Comparison of ENCODE assay signal across 15 cellular contexts in the genomic region with DNA sequence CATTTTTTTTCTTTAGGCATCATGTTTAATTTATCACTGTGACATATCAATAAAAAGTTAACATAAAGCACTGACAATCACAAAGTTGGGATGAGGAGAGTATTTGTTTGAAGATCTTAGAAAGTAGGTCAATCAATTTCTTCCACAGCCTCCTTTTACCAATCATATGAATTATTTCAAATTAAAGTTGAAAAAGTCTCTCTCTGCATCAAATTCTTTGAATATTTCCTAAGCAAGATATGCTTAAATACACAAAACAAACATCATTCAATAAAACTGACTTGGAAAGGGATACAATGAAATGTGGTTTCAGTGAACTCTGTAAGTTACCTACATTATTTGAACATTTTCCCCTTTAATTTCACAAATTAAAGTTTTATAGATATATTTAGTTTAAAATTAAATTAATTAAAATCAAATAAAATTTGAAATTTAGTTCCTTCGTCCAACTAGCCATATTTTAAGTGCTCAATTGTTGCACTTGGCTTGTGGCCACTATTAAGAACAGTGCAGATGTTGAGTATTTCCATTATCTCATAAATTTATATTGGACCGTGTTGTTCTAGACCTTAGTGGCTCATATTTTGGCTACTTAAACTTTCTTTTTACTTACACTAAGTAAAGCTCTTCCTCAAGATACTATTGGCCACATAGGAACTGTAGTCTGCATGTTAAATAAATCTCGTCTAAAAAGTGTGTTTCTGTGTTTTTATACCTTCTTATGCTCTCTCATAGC.
DNase-seq lines count a peak whose midpoint lies in the region; TF ChIP-seq lines count a peak whose summit lies in the region.
"Had no signal": no experiment of that assay in that cellular context is flagged by ENCODE, and none has a peak within 500 bp of the region (broad histone marks: within the 10 kb centered on the region; RNA-seq: fewer than 3 reads in every experiment).

No MANE protein-coding gene starts in this region.

- no peak overlapping the region for H4K91ac ChIP-seq in trophoblast cell (ENCODE audit: low read depth, low read length)

- H3K9me3 ChIP-seq in hepatocyte (ENCODE audit: low read depth) (peaks cover 15% of the 10 kb centered on the region), smooth muscle cell (replicated peaks; ENCODE audit: low read depth) (peaks cover 14% of the 10 kb centered on the region), trophoblast cell (ENCODE audit: insufficient read depth, low read depth, low read length) (no peaks in the 10 kb centered on the region)

- no peak overlapping the region for H2BK12ac ChIP-seq in trophoblast cell (ENCODE audit: low read length)

- no peak overlapping the region for H4K8ac ChIP-seq in trophoblast cell (ENCODE audit: low read depth, low read length)

- no peak overlapping the region for H3K27ac ChIP-seq in hepatocyte
- H3K27ac ChIP-seq in smooth muscle cell (ENCODE audit: low read depth) = peak overlapping the region; percentile 92
- H3K27ac ChIP-seq in trophoblast cell (ENCODE audit: low read depth, low read length) = no peak overlapping the region
- H3K27ac ChIP-seq: C4-2B, SJCRH30 had no signal

- H3F3A ChIP-seq in smooth muscle cell (ENCODE audit: low read depth) = peaks cover 2% of the 10 kb centered on the region

- H2AK5ac ChIP-seq in trophoblast cell (ENCODE audit: low read length) = no peak overlapping the region

- H3K4me2 ChIP-seq in hepatocyte = peak overlapping the region; percentile 52
- H3K4me2 ChIP-seq in smooth muscle cell = peak overlapping the region; percentile 79
- no peak overlapping the region for H3K4me2 ChIP-seq in trophoblast cell (ENCODE audit: low read length)

- no peak overlapping the region for H3K23ac ChIP-seq in trophoblast cell (ENCODE audit: low read length)

- no peaks in the 10 kb centered on the region for H3K9me2 ChIP-seq in hepatocyte (replicated peaks; ENCODE audit: insufficient read depth)

- WGBS in hepatocyte (ENCODE audit: low lambda C conversion rate, missing lambda C conversion rate) = 67% methylated on average over 3 of the region's 3 CpGs
- WGBS in smooth muscle cell (ENCODE audit: low lambda C conversion rate) = 47% methylated on average over 3 of the region's 3 CpGs
- no CpG with 5 or more reads among the region's 3 CpGs for WGBS in trophoblast cell (ENCODE audit: extremely low coverage, insufficient coverage, insufficient read length)

- no peaks in the 10 kb centered on the region for H3K79me2 ChIP-seq in hepatocyte
- no peaks in the 10 kb centered on the region for H3K79me2 ChIP-seq in smooth muscle cell (ENCODE audit: low read depth)
- H3K79me2 ChIP-seq in trophoblast cell (ENCODE audit: control insufficient read depth, insufficient read depth, low read length, poor library complexity) = no peaks in the 10 kb centered on the region

- DNase-seq in M059J (ENCODE audit: low read depth) (peak; percentile 1), astrocyte of the hippocampus (ENCODE audit: low read depth, low spot score) (peak; percentile 12), hepatocyte (ENCODE audit: low spot score) (no peak), smooth muscle cell (lab: John Stamatoyannopoulos, UW; ENCODE audit: unreplicated experiment) (no peak), SKM-1 (lab: John Stamatoyannopoulos, UW; ENCODE audit: unreplicated experiment) (no peak), NCI-H146 (lab: John Stamatoyannopoulos, UW) (no peak), trophoblast cell (no peak)
- DNase-seq: AML-193, DMS79 treated with DMSO at 0.1 percent for 48 hours, KBM-7, MV-4-11, NCI-H187 treated with DMSO at 0.1 percent for 48 hours, NCI-H524 treated with DMSO at 0.1 percent for 48 hours, SJCRH30 had no signal

- H2BK120ac ChIP-seq in trophoblast cell (ENCODE audit: insufficient read depth, low read length, poor library complexity) = no peak overlapping the region

- H2BK5ac ChIP-seq in trophoblast cell (ENCODE audit: low read depth, low read length, poor library complexity) = no peak overlapping the region

- H3K18ac ChIP-seq in trophoblast cell (ENCODE audit: low read length) = no peak overlapping the region

- no peaks in the 10 kb centered on the region for H3K36me3 ChIP-seq in hepatocyte (replicated peaks; ENCODE audit: insufficient read depth, low read depth)
- H3K36me3 ChIP-seq in smooth muscle cell (ENCODE audit: low read depth) = peaks cover 16% of the 10 kb centered on the region
- H3K36me3 ChIP-seq in trophoblast cell (ENCODE audit: control insufficient read depth in 1 of 2, insufficient read depth in 2 of 2, low read length in 2 of 2) = no peaks in the 10 kb centered on the region
- H3K36me3 ChIP-seq: SJCRH30 had no signal

- no peaks in the 10 kb centered on the region for H4K20me1 ChIP-seq in hepatocyte (ENCODE audit: insufficient read depth, poor library complexity, severe bottlenecking)
- no peaks in the 10 kb centered on the region for H4K20me1 ChIP-seq in smooth muscle cell (ENCODE audit: low read depth)

- H3K4me3 ChIP-seq in hepatocyte (no peak overlapping the region), smooth muscle cell (peak overlapping the region; percentile 9), trophoblast cell (ENCODE audit: low read depth, low read length) (no peak overlapping the region)
- H3K4me3 ChIP-seq: SJCRH30 had no signal

- TF ChIP-seq CTCF in hepatocyte (IDR thresholded peaks at IDR 0.05; ENCODE audit: poor library complexity) (no peak), smooth muscle cell (IDR thresholded peaks at IDR 0.05; ENCODE audit: borderline replicate concordance, insufficient read depth, poor library complexity, severe bottlenecking) (no peak)

- no peak overlapping the region for H3K14ac ChIP-seq in trophoblast cell (ENCODE audit: low read length)

- no peaks in the 10 kb centered on the region for H3K27me3 ChIP-seq in hepatocyte
- H3K27me3 ChIP-seq in smooth muscle cell (ENCODE audit: low read depth) = no peaks in the 10 kb centered on the region
- H3K27me3 ChIP-seq in trophoblast cell (ENCODE audit: insufficient read depth, low read length) = no peaks in the 10 kb centered on the region
- H3K27me3 ChIP-seq: SJCRH30 had no signal

- H3K9ac ChIP-seq in smooth muscle cell (ENCODE audit: low read depth) (peak overlapping the region; percentile 29), trophoblast cell (ENCODE audit: low read length) (no peak overlapping the region)

- no peak overlapping the region for H4K12ac ChIP-seq in trophoblast cell (ENCODE audit: low read depth, low read length)

- H3K4me1 ChIP-seq in hepatocyte (ENCODE audit: insufficient read depth) = peaks cover 11% of the 10 kb centered on the region
- peaks cover 9% of the 10 kb centered on the region for H3K4me1 ChIP-seq in smooth muscle cell (ENCODE audit: low read depth)
- no peaks in the 10 kb centered on the region for H3K4me1 ChIP-seq in trophoblast cell (ENCODE audit: control insufficient read depth in 1 of 2, insufficient read depth in 2 of 2, low read length in 2 of 2)
- H3K4me1 ChIP-seq: SJCRH30 had no signal

- H2AFZ ChIP-seq in hepatocyte (no peak overlapping the region), smooth muscle cell (ENCODE audit: low read depth) (no peak overlapping the region), trophoblast cell (ENCODE audit: insufficient read depth, low read length, poor library complexity) (no peak overlapping the region)

- H3K79me1 ChIP-seq in trophoblast cell (ENCODE audit: low read length) = no peaks in the 10 kb centered on the region

- no peak overlapping the region for H3K4ac ChIP-seq in trophoblast cell (ENCODE audit: low read depth, low read length)

Comparison
In these comparisons a context has a peak if more than half of its experiments do, and no peak if none do; other contexts are left out.
1. DNase-seq: peak in M059J (single experiment) and astrocyte of the hippocampus (single experiment); none in hepatocyte (single experiment), smooth muscle cell (single experiment), SKM-1 (single experiment), NCI-H146 (single experiment) and trophoblast cell (0 of 2).